In the genomic region with DNA sequence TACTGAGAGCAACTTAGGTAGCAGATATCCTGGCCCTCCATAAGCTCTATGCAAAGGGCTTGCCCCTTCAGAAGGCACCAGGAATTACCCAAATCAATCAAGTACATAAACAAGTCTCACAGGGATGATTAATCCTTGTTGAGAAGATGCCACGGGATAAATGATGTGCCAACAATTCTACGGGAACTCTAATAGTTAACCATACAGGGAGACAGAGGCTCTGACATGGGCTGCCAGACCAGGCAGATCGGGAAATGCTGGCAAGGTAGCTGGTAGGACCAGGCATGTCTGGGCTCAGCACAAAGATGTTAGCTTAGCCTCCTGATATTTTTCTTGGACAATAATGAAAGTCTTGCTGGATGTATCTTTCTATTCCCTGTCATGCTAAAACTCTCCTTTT, we compare ENCODE assay signal across 28 cellular contexts.
DNase-seq lines count a peak whose midpoint lies in the region; FAIRE-seq and TF ChIP-seq lines count a peak whose summit lies in the region.
"Had no signal": no experiment of that assay in that cellular context is flagged by ENCODE, and none has a peak within 500 bp of the region (broad histone marks: within the 10 kb centered on the region; RNA-seq: fewer than 3 reads in every experiment).

No MANE protein-coding gene starts in this region.

- H3K27me3 Mint-ChIP-seq in MCF 10A (ENCODE audit: insufficient read depth, unreplicated experiment), result no peaks in the 10 kb centered on the region

- WGBS in esophagus muscularis mucosa, result 68% methylated on average over 3 of the region's 3 CpGs
- WGBS in prostate gland, result 52% methylated on average over 3 of the region's 3 CpGs

- no peaks in the 10 kb centered on the region for H3K27me3 ChIP-seq in MG63
- H3K27me3 ChIP-seq in esophagus muscularis mucosa, result no peaks in the 10 kb centered on the region
- no peaks in the 10 kb centered on the region for H3K27me3 ChIP-seq in prostate gland (replicated peaks; ENCODE audit: insufficient read depth)
- H3K27me3 ChIP-seq: BE2C had no signal

- TF ChIP-seq POLR2A in esophagus muscularis mucosa (IDR thresholded peaks at IDR 0.05; ENCODE audit: low read depth) (no peak), prostate gland (IDR thresholded peaks at IDR 0.05) (no peak)

- H3K27ac Mint-ChIP-seq in MCF 10A (ENCODE audit: low read depth, unreplicated experiment), result no peak overlapping the region
- H3K27ac Mint-ChIP-seq: CD8-positive, alpha-beta memory T cell had no signal

- H3K9me3 ChIP-seq in MG63 (no peaks in the 10 kb centered on the region), esophagus muscularis mucosa (no peaks in the 10 kb centered on the region), prostate gland (no peaks in the 10 kb centered on the region)
- H3K9me3 ChIP-seq: BE2C had no signal

- no TSS peak for BruUV-seq in MCF 10A (replicated peaks; lab: Mats Ljungman, UMichigan)

- intact Hi-C loops in MCF 10A (cut with micrococcal nuclease) (no loop called here), esophagus muscularis mucosa (cut with DNase I) (no loop called here), prostate gland (cut with DNase I) (no loop called here)

- peak overlapping the region in 3 of 4 donors; percentile 32 to 62 (median 54) for H3K27ac ChIP-seq in esophagus muscularis mucosa (replicated peaks in 1 of 4)
- no peak overlapping the region for H3K27ac ChIP-seq in prostate gland
- no peak overlapping the region for H3K27ac ChIP-seq in coronary artery
- H3K27ac ChIP-seq: HL-60, PC-9 had no signal

- CTCF ChIA-PET in MCF 10A (lab: Yijun Ruan, JAX), result interaction anchor here (0.7 to 1.4 kb wide), 6 partner anchors 8 to 515 kb away, joined by 3 to 5 read pairs (median 4); no protein-coding TSS in a partner anchor

- H3K36me3 ChIP-seq in MG63, result no peaks in the 10 kb centered on the region
- no peaks in the 10 kb centered on the region for H3K36me3 ChIP-seq in esophagus muscularis mucosa
- no peaks in the 10 kb centered on the region for H3K36me3 ChIP-seq in prostate gland
- H3K36me3 ChIP-seq: BE2C had no signal

- no peaks in the 10 kb centered on the region for H3K36me3 Mint-ChIP-seq in MCF 10A (ENCODE audit: insufficient read depth, unreplicated experiment)
- H3K36me3 Mint-ChIP-seq: CD14-positive monocyte; CD8-positive, alpha-beta memory T cell had no signal

- FAIRE-seq in D721Med (lab: Jason Lieb, UNC), result no peak
- FAIRE-seq: GM12891, GM19239, H1 had no signal

- no peak overlapping the region for H3K4me3 Mint-ChIP-seq in MCF 10A (ENCODE audit: unreplicated experiment)
- H3K4me3 Mint-ChIP-seq: CD14-positive monocyte; CD8-positive, alpha-beta memory T cell had no signal

- no peak for TF ChIP-seq EP300 in esophagus muscularis mucosa (IDR thresholded peaks at IDR 0.05)

- DNase-seq in MG63 (peak; percentile 39), MCF 10A (ENCODE audit: unreplicated experiment) (peak; percentile 53), esophagus muscularis mucosa (ENCODE audit: extremely low spot score) (no peak), prostate gland (ENCODE audit: low spot score) (peak; percentile 73), HPDE6-E6E7 (ENCODE audit: extremely low spot score) (no peak), coronary artery (ENCODE audit: low spot score) (no peak), D721Med (ENCODE audit: insufficient read length, low spot score) (no peak)
- DNase-seq: 8988T; ACHN; BE2C; CD8-positive, alpha-beta memory T cell; DMS79 treated with DMSO at 0.1 percent for 48 hours; GF-D8; HCEC 1CT; Karpas-422; NCI-H1105 treated with DMSO at 0.1 percent for 48 hours; NCI-H146; NCI-H1930; NCI-H2107; NCI-H526; NCI-H82; PC-9; SHP77 had no signal

- H3K4me3 ChIP-seq in MG63 (no peak overlapping the region), esophagus muscularis mucosa (no peak overlapping the region), prostate gland (no peak overlapping the region), coronary artery (no peak overlapping the region)
- H3K4me3 ChIP-seq: PC-9 had no signal

- H3K9me3 Mint-ChIP-seq in MCF 10A (ENCODE audit: unreplicated experiment), result no peaks in the 10 kb centered on the region

- H3K4me1 ChIP-seq in esophagus muscularis mucosa (peaks cover 0 to 53% (median 49%) of the 10 kb centered on the region in 4 donors), prostate gland (replicated peaks) (no peaks in the 10 kb centered on the region)
- H3K4me1 ChIP-seq: BE2C had no signal

- H3K4me1 Mint-ChIP-seq in MCF 10A (ENCODE audit: insufficient read depth, unreplicated experiment), result peaks cover 17% of the 10 kb centered on the region
- H3K4me1 Mint-ChIP-seq: CD8-positive, alpha-beta memory T cell had no signal

- TF ChIP-seq CTCF in MCF 10A (IDR thresholded peaks at IDR 0.05; ENCODE audit: unreplicated experiment), result no peak
- TF ChIP-seq CTCF in esophagus muscularis mucosa (IDR thresholded peaks at IDR 0.05), result no peak
- no peak for TF ChIP-seq CTCF in prostate gland (IDR thresholded peaks at IDR 0.05)
- TF ChIP-seq CTCF in coronary artery (IDR thresholded peaks at IDR 0.05), result no peak
- no peak for TF ChIP-seq CTCF in D721Med (IDR thresholded peaks at IDR 0.05; ENCODE audit: insufficient read depth, missing control alignments)

- POLR2A ChIA-PET in MCF 10A (lab: Yijun Ruan, JAX), result interaction anchor here (0.7 to 1.9 kb wide), 7 partner anchors 21 to 247 kb away, joined by 3 to 8 read pairs (median 3); no protein-coding TSS in a partner anchor

Comparison
In these comparisons a context has a peak if more than half of its experiments do, and no peak if none do; other contexts are left out.
1. DNase-seq: peak in MG63 (single experiment), MCF 10A (single experiment) and prostate gland (single experiment); none in esophagus muscularis mucosa (single experiment), HPDE6-E6E7 (single experiment), coronary artery (single experiment) and D721Med (single experiment).
2. H3K27ac ChIP-seq: peak in esophagus muscularis mucosa (3 of 4); none in prostate gland (0 of 2) and coronary artery (0 of 2).